In genomic region chr17:78697122-78697845, GRCh38 we compare ENCODE assay signal across 12 cellular contexts.
DNase-seq lines count a peak whose midpoint lies in the region; ATAC-seq and TF ChIP-seq lines count a peak whose summit lies in the region.
"Had no signal": no experiment of that assay in that cellular context is flagged by ENCODE, and none has a peak within 500 bp of the region (broad histone marks: within the 10 kb centered on the region; RNA-seq: fewer than 3 reads in every experiment).

No MANE protein-coding gene starts in this region.

- H3K27ac Mint-ChIP-seq in CD14-positive monocyte (peak overlapping the region in 6 of 7 donors; percentile 16 to 83 (median 52)), Calu3 (ENCODE audit: unreplicated experiment) (no peak overlapping the region)
- H3K27ac Mint-ChIP-seq in activated CD4-positive, alpha-beta memory T cell treated with anti-CD3 and anti-CD28 coated beads, Interleukin-2, amount 10 ng/mL, durations not matched to agents 7 days and 5 days: peak overlapping the region; percentile 44
- H3K27ac Mint-ChIP-seq: nephron had no signal

- H3K4me3 Mint-ChIP-seq in CD14-positive monocyte: no peak overlapping the region
- H3K4me3 Mint-ChIP-seq in activated CD4-positive, alpha-beta memory T cell treated with anti-CD3 and anti-CD28 coated beads, Interleukin-2, amount 10 ng/mL, durations not matched to agents 7 days and 5 days: no peak overlapping the region
- no peak overlapping the region for H3K4me3 Mint-ChIP-seq in Calu3 (ENCODE audit: low read depth, unreplicated experiment)
- H3K4me3 Mint-ChIP-seq: nephron had no signal

- BruUV-seq in Calu3 (replicated peaks; lab: Mats Ljungman, UMichigan): no TSS peak

- H3K27me3 Mint-ChIP-seq in CD14-positive monocyte (ENCODE audit: low read depth in 3 of 3): peaks cover 0 to 1% (median 0%) of the 10 kb centered on the region in 3 donors
- H3K27me3 Mint-ChIP-seq in activated CD4-positive, alpha-beta memory T cell treated with anti-CD3 and anti-CD28 coated beads, Interleukin-2, amount 10 ng/mL, durations not matched to agents 7 days and 5 days: no peaks in the 10 kb centered on the region
- H3K27me3 Mint-ChIP-seq in Calu3 (ENCODE audit: unreplicated experiment): no peaks in the 10 kb centered on the region

- no peak for TF ChIP-seq CTCF in CD14-positive monocyte (IDR thresholded peaks at IDR 0.05)
- TF ChIP-seq CTCF in Calu3 (IDR thresholded peaks at IDR 0.05; ENCODE audit: unreplicated experiment): no peak

- ATAC-seq in GM18505 (IDR thresholded peaks at IDR 0.05; ENCODE audit: unreplicated experiment): no peak
- ATAC-seq in HG02938 (IDR thresholded peaks at IDR 0.05; ENCODE audit: unreplicated experiment): no peak

- POLR2A ChIA-PET in activated CD4-positive, alpha-beta memory T cell treated with anti-CD3 and anti-CD28 coated beads, Interleukin-2, amount 10 ng/mL, durations not matched to agents 7 days and 5 days (lab: Charles Lee): interaction anchor here (0.6 to 1.5 kb wide), 3 partner anchors 9 to 94 kb away, joined by 3 to 6 read pairs (median 3); no protein-coding TSS in a partner anchor

- DNase-seq in CD14-positive monocyte (ENCODE audit: low spot score): no peak
- DNase-seq in activated CD4-positive, alpha-beta memory T cell treated with anti-CD3 and anti-CD28 coated beads, Interleukin-2, amount 10 ng/mL, durations not matched to agents 7 days and 5 days: no peak
- peak; percentile 36 for DNase-seq in germinal center (ENCODE audit: low spot score)
- DNase-seq in Calu3: no peak
- no peak for DNase-seq in NOMO-1 treated with dmso at 0.1 percent for 144 hours (lab: John Stamatoyannopoulos, UW; ENCODE audit: unreplicated experiment)
- no peak for DNase-seq in HK-2 (ENCODE audit: unreplicated experiment)
- DNase-seq: MM.1S; stimulated activated CD4-positive, alpha-beta T cell treated with anti-CD3 and anti-CD28 coated beads, Interleukin-15, amount 100 ng/mL, for 24 hours; stimulated activated naive CD4-positive, alpha-beta T cell had no signal

- peaks cover 94 to 100% of the 10 kb centered on the region in 2 donors for H3K36me3 Mint-ChIP-seq in CD14-positive monocyte
- peaks cover 92% of the 10 kb centered on the region for H3K36me3 Mint-ChIP-seq in activated CD4-positive, alpha-beta memory T cell treated with anti-CD3 and anti-CD28 coated beads, Interleukin-2, amount 10 ng/mL, durations not matched to agents 7 days and 5 days (ENCODE audit: low read depth)
- H3K36me3 Mint-ChIP-seq in Calu3 (ENCODE audit: insufficient read depth, unreplicated experiment): peaks cover 31% of the 10 kb centered on the region

- H3K9me3 Mint-ChIP-seq in CD14-positive monocyte (no peaks in the 10 kb centered on the region), Calu3 (ENCODE audit: low read depth, unreplicated experiment) (no peaks in the 10 kb centered on the region)
- no peaks in the 10 kb centered on the region for H3K9me3 Mint-ChIP-seq in activated CD4-positive, alpha-beta memory T cell treated with anti-CD3 and anti-CD28 coated beads, Interleukin-2, amount 10 ng/mL, durations not matched to agents 7 days and 5 days
- H3K9me3 Mint-ChIP-seq: nephron had no signal

- intact Hi-C loops in CD14-positive monocyte (cut with micrococcal nuclease): no loop called here
- intact Hi-C loops in Calu3 (cut with micrococcal nuclease; ENCODE audit: unreplicated experiment): no loop called here

- TF ChIP-seq POLR2A in GM18505 (IDR thresholded peaks at IDR 0.05; ENCODE audit: borderline replicate concordance, extremely low read depth, insufficient read depth, insufficient read length): peak; percentile 23

- CTCF ChIA-PET in activated CD4-positive, alpha-beta memory T cell treated with anti-CD3 and anti-CD28 coated beads, Interleukin-2, amount 10 ng/mL, durations not matched to agents 7 days and 5 days (lab: Charles Lee): interaction anchor here (0.7 to 0.8 kb wide), 3 partner anchors 11 to 365 kb away, joined by 3 to 4 read pairs (median 4); no protein-coding TSS in a partner anchor
- CTCF ChIA-PET in Calu3 (lab: Charles Lee): interaction anchor here (0.6 to 0.7 kb wide), 4 partner anchors 43 to 1495 kb away, joined by 3 read pairs; no protein-coding TSS in a partner anchor

- peaks cover 3% of the 10 kb centered on the region for H3K4me1 Mint-ChIP-seq in CD14-positive monocyte
- H3K4me1 Mint-ChIP-seq in activated CD4-positive, alpha-beta memory T cell treated with anti-CD3 and anti-CD28 coated beads, Interleukin-2, amount 10 ng/mL, durations not matched to agents 7 days and 5 days: peaks cover 10% of the 10 kb centered on the region
- H3K4me1 Mint-ChIP-seq in Calu3 (ENCODE audit: low read depth, unreplicated experiment): no peaks in the 10 kb centered on the region
- H3K4me1 Mint-ChIP-seq: nephron had no signal
